1 cellular context compared by ENCODE assay signal in genomic region chr17:80475949-80476876, GRCh38.
TF ChIP-seq lines count a peak whose summit lies in the region.

TSS of gene NPTX1 (minus strand) at chr17:80476607. CDS start at chr17:80476446, 161 bp downstream.

TF ChIP-seq in H1, 55 proteins besides CTCF, POLR2A, EP300 and RAD21:
- TF ChIP-seq TAF1 (IDR thresholded peaks at IDR 0.05; ENCODE audit: low read depth, low read length) (peak; percentile 57; the same call in 1 of the 2 replicates), MAX (IDR thresholded peaks at IDR 0.05) (peak; percentile 11), GABPA (IDR thresholded peaks at IDR 0.05; ENCODE audit: borderline replicate concordance, insufficient read depth, low read length) (peak; percentile 33), TEAD4 (IDR thresholded peaks at IDR 0.05; ENCODE audit: low read depth, low read length) (no peak), EZH2 (IDR thresholded peaks at IDR 0.05; ENCODE audit: low read depth, low read length, severe bottlenecking) (peak; percentile 81), TBP (IDR thresholded peaks at IDR 0.05; ENCODE audit: low read depth, low read length) (peak; percentile 23; the same call in 1 of the 2 replicates), KDM4A (IDR thresholded peaks at IDR 0.05; ENCODE audit: low read depth, low read length, severe bottlenecking) (peak; percentile 67), FOSL1 (IDR thresholded peaks at IDR 0.05; ENCODE audit: insufficient read depth, low read depth, low read length) (no peak), SUZ12 (IDR thresholded peaks at IDR 0.05; ENCODE audit: low read length) (peak; percentile 60), RNF2 (IDR thresholded peaks at IDR 0.05; ENCODE audit: borderline replicate concordance, low read depth, low read length, missing control alignments, poor library complexity, severe bottlenecking) (peak; percentile 3), E2F6 (IDR thresholded peaks at IDR 0.05) (peak; percentile 48; the same call in 1 of the 2 replicates)
TF ChIP-seq in H1: peak in this region for 9.
